ENCODE assay signal across 9 cellular contexts in the genomic region with DNA sequence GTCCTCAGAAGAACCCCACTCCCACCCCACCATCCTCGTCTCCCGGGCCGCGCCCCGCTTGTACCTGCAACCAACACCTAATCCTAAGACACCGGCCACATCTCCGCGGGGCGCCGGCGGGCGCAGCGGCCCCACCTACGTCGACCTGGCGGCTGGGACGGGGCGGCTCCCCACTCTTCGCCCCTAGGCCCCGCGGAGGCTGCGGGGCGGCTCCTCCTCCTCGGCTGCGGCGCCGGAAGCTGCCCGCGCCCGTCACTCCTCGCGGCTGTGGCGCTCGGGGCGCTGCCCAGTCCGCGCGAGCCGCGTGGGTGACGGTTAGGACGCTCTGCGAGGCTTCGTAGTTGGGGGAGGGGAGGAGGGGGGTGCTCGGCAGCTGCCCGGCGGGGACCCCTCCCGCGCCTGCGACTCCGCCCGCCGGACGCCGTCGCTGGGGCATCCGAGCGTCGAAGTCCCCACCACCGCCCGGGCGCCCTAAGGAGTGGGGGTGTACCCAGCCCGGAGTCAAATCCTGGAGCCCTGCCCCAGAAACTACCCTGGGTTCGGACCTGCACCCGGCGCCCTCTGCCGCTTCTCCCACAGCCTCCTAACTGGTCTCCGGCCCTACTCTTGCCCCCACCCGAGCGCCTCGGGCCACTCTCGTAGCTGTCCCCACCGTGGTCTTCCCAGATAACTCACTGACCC. TPM values are rescaled to one million over a fixed set of nuclear protein-coding genes. Genes with fewer than 3 reads are reported as not detected.
DNase-seq lines count a peak whose midpoint lies in the region; ATAC-seq, FAIRE-seq and TF ChIP-seq lines count a peak whose summit lies in the region.
"Had no signal": no experiment of that assay in that cellular context is flagged by ENCODE, and none has a peak within 500 bp of the region (broad histone marks: within the 10 kb centered on the region; RNA-seq: fewer than 3 reads in every experiment).

A gene (minus strand): TSS at position 241 of the 681 bp plus-strand sequence. CDS start 17,934 bp downstream, outside the sequence.

- H3K9me3 ChIP-seq in Panc1 (ENCODE audit: control insufficient read depth, insufficient read depth, low read depth, low read length) (no peaks in the 10 kb centered on the region), endothelial cell of umbilical vein (replicated peaks; ENCODE audit: control insufficient read depth, insufficient read depth, low read length) (no peaks in the 10 kb centered on the region), neutrophil (no peaks in the 10 kb centered on the region)

- CTCF ChIA-PET in BJ (lab: Yijun Ruan, JAX) (interaction anchor here (1.2 to 2.0 kb wide), 4 partner anchors 8 to 241 kb away, joined by 3 to 7 read pairs (median 4); a partner anchor contains a TSS), Panc1 (lab: Charles Lee) (no interaction called here), endothelial cell of umbilical vein (lab: Charles Lee) (interaction anchor here (1.1 to 1.7 kb wide), 5 partner anchors 11 to 241 kb away, joined by 3 to 6 read pairs (median 5); no protein-coding TSS in a partner anchor)

- H3K36me3 ChIP-seq in BJ (ENCODE audit: control insufficient read depth, insufficient read depth, low read length) (no peaks in the 10 kb centered on the region), Panc1 (ENCODE audit: control insufficient read depth, insufficient read depth, low read length) (no peaks in the 10 kb centered on the region), endothelial cell of umbilical vein (ENCODE audit: control insufficient read depth in 2 of 2, extremely low read depth in 1 of 2, insufficient read depth in 2 of 2, low read length in 2 of 2) (no peaks in the 10 kb centered on the region), neutrophil (no peaks in the 10 kb centered on the region)

- dilution Hi-C loops in endothelial cell of umbilical vein (cut with MboI; ENCODE audit: extremely low pct_ligation_motif_present, low sequenced_read_pairs), result no loop called here

- POLR2A ChIA-PET in BJ (lab: Charles Lee) (interaction anchor here (0.8 kb wide), 1 partner anchor 114 kb away, joined by 3 read pairs; no protein-coding TSS in a partner anchor), Panc1 (lab: Charles Lee) (no interaction called here), endothelial cell of umbilical vein (lab: Charles Lee) (no interaction called here)

- no peak for FAIRE-seq in endothelial cell of umbilical vein (lab: Jason Lieb, UNC)
- FAIRE-seq: GM18507 had no signal

- BruUV-seq in Panc1 (replicated peaks; lab: Mats Ljungman, UMichigan) (no TSS peak), endothelial cell of umbilical vein (replicated peaks; lab: Mats Ljungman, UMichigan) (no TSS peak)

- peak within 1 kb of the TSS; percentile 41 for H3K4me2 ChIP-seq in endothelial cell of umbilical vein (ENCODE audit: insufficient read depth, low read length)

- H4K20me1 ChIP-seq in endothelial cell of umbilical vein (replicated peaks; ENCODE audit: control insufficient read depth, extremely low read depth, insufficient read depth, low read length), result no peaks in the 10 kb centered on the region

- H3K4me1 ChIP-seq in Panc1 (ENCODE audit: control insufficient read depth, insufficient read depth, low read length) (no peaks in the 10 kb centered on the region), endothelial cell of umbilical vein (ENCODE audit: control insufficient read depth, extremely low read depth, insufficient read depth, low read length) (peaks cover 2% of the 10 kb centered on the region), neutrophil (ENCODE audit: control insufficient read depth in 1 of 2, insufficient read depth in 1 of 2, low read depth in 1 of 2, low read length in 1 of 2) (peaks cover 0 to 13% of the 10 kb centered on the region in 2 experiments)

- H2AFZ ChIP-seq in endothelial cell of umbilical vein (ENCODE audit: low read depth, low read length), result peak within 1 kb of the TSS; percentile 67

- H3K79me2 ChIP-seq in endothelial cell of umbilical vein (ENCODE audit: control insufficient read depth, insufficient read depth, low read length), result no peaks in the 10 kb centered on the region

- no peak for DNase-seq in BJ (ENCODE audit: low read depth)
- DNase-seq in Panc1 (ENCODE audit: low read depth, low spot score), result no peak
- no peak for DNase-seq in endothelial cell of umbilical vein (ENCODE audit: low read depth, low spot score)

- no peaks in the 10 kb centered on the region for H3K9me1 ChIP-seq in endothelial cell of umbilical vein (replicated peaks; ENCODE audit: control insufficient read depth, extremely low read depth, insufficient read depth, low read length)

- intact Hi-C loops in Panc1 (cut with micrococcal nuclease; ENCODE audit: unreplicated experiment) (no loop called here), endothelial cell of umbilical vein (cut with micrococcal nuclease) (no loop called here)

- peak; percentile 79 for ATAC-seq in Panc1
- ATAC-seq in GM18502 (IDR thresholded peaks at IDR 0.05; ENCODE audit: poor library complexity, unreplicated experiment), result no peak
- ATAC-seq in GM19351 (IDR thresholded peaks at IDR 0.05; ENCODE audit: unreplicated experiment), result no peak
- ATAC-seq in HG03469 (IDR thresholded peaks at IDR 0.05; ENCODE audit: unreplicated experiment), result no peak
- no peak for ATAC-seq in HG03025 (IDR thresholded peaks at IDR 0.05; ENCODE audit: low FRiP score, unreplicated experiment)

- peaks cover 7% of the 10 kb centered on the region for H3K27me3 ChIP-seq in BJ (ENCODE audit: control insufficient read depth, insufficient read depth, low read length)
- no peaks in the 10 kb centered on the region for H3K27me3 ChIP-seq in Panc1 (ENCODE audit: control insufficient read depth, insufficient read depth, low read length)
- H3K27me3 ChIP-seq in endothelial cell of umbilical vein (ENCODE audit: control insufficient read depth in 2 of 2, insufficient read depth in 2 of 2, low read length in 2 of 2), result peaks cover 19 to 32% of the 10 kb centered on the region in 2 experiments
- peaks cover 30% of the 10 kb centered on the region for H3K27me3 ChIP-seq in neutrophil

- peak within 1 kb of the TSS; percentile 52 for H3K4me3 ChIP-seq in BJ (ENCODE audit: low read depth, low read length)
- H3K4me3 ChIP-seq in Panc1 (ENCODE audit: low read depth in 2 of 2, low read length in 2 of 2), result peak within 1 kb of the TSS; percentile 39
- H3K4me3 ChIP-seq in endothelial cell of umbilical vein (replicated peaks in 1 of 3; ENCODE audit: insufficient read depth in 1 of 3, low read depth in 1 of 3, low read length in 3 of 3), result peak within 1 kb of the TSS in 2 of 3 experiments; percentile 21 to 25
- H3K4me3 ChIP-seq in neutrophil (ENCODE audit: low read depth in 1 of 2, low read length in 1 of 2), result peak within 1 kb of the TSS; percentile 50 to 58

- no peak for TF ChIP-seq POLR2A in endothelial cell of umbilical vein (IDR thresholded peaks at IDR 0.05; ENCODE audit: low read depth, low read length)

- H3K27ac ChIP-seq in Panc1 (ENCODE audit: low read length) (no peak within 1 kb of the TSS), endothelial cell of umbilical vein (ENCODE audit: insufficient read depth, low read depth, low read length) (no peak within 1 kb of the TSS), neutrophil (no peak within 1 kb of the TSS)

- in situ Hi-C loops in Panc1 (cut with HindIII; ENCODE audit: low pct_unique_long_range_greater_than_20kb, low sequenced_read_pairs), result no loop called here

- no peak within 1 kb of the TSS for H3K9ac ChIP-seq in endothelial cell of umbilical vein (replicated peaks; ENCODE audit: extremely low read depth, insufficient read depth, low read length)

- TF ChIP-seq CTCF in BJ (IDR thresholded peaks at IDR 0.05; ENCODE audit: insufficient read depth, low read depth, low read length), result peak; percentile 11; the same call in 1 of the 2 replicates
- TF ChIP-seq CTCF in Panc1 (IDR thresholded peaks at IDR 0.05), result no peak
- no peak for TF ChIP-seq CTCF in endothelial cell of umbilical vein (IDR thresholded peaks at IDR 0.05; ENCODE audit: extremely low read depth in 1 of 2, insufficient read depth in 1 of 2, low read depth in 1 of 2, low read length in 2 of 2)
- TF ChIP-seq CTCF in neutrophil (IDR thresholded peaks at IDR 0.05), result no peak

TF ChIP-seq in endothelial cell of umbilical vein, 7 proteins besides CTCF, POLR2A, EP300 and RAD21:
- no peak for TF ChIP-seq JUN (IDR thresholded peaks at IDR 0.05; ENCODE audit: borderline replicate concordance, insufficient read depth, insufficient read length, low read depth)
- TF ChIP-seq EZH2 (IDR thresholded peaks at IDR 0.05; ENCODE audit: borderline replicate concordance, low read depth, low read length, severe bottlenecking), result peak; percentile 73

RNA-seq across cellular contexts. Expression of the gene that starts here (rescaled TPM):
- polyA plus RNA-seq in BJ (2011; rRNA removed) (0.10 and 0.11 TPM in 2 replicates), endothelial cell of umbilical vein (not detected in 2 replicates)
- 0.05 TPM in 1 of 2 replicates, not detected in the other for polyA minus RNA-seq in BJ (2011; rRNA and poly(A)+ RNA removed)
- total RNA-seq in Panc1 (2021; ENCODE audit: unreplicated experiment) (0.28 TPM), endothelial cell of umbilical vein (not detected in 2 replicates)
- not detected for polyA plus RNA-seq in Panc1 (2012; ENCODE audit: insufficient read length)
- not detected in 2 replicates for polyA plus RNA-seq in endothelial cell of umbilical vein (2011; cell fraction: cytosol; rRNA removed)
- not detected in 2 replicates for polyA plus RNA-seq in endothelial cell of umbilical vein (2011; cell fraction: nucleus; rRNA removed)
- polyA plus RNA-seq in endothelial cell of umbilical vein (2012), result not detected in 2 replicates
- polyA minus RNA-seq in endothelial cell of umbilical vein, result not detected in 2 replicates
- not detected for polyA minus RNA-seq in endothelial cell of umbilical vein (2011; cell fraction: cytosol; rRNA and poly(A)+ RNA removed)
- polyA minus RNA-seq in endothelial cell of umbilical vein (2011; cell fraction: nucleus; rRNA and poly(A)+ RNA removed), result not detected in 2 replicates

Comparison
In these comparisons a context has a peak if more than half of its experiments do, and no peak if none do; other contexts are left out.
1. Peak in ATAC-seq and H3K4me3 ChIP-seq in Panc1; RNA of the gene not detected or under 1 TPM.